Comparison of ENCODE assay signal across 12 cellular contexts in genomic region chr18:46182633-46183401, GRCh38.
DNase-seq lines count a peak whose midpoint lies in the region; ATAC-seq and TF ChIP-seq lines count a peak whose summit lies in the region.
"Had no signal": no experiment of that assay in that cellular context is flagged by ENCODE, and none has a peak within 500 bp of the region (broad histone marks: within the 10 kb centered on the region; RNA-seq: fewer than 3 reads in every experiment).

No MANE protein-coding gene starts in this region.

- H3K36me3 ChIP-seq in OCI-LY3 (replicated peaks; ENCODE audit: low read depth, low read length) = peaks cover 22% of the 10 kb centered on the region
- H3K36me3 ChIP-seq: brain microvascular endothelial cell, upper lobe of left lung had no signal

- no peak overlapping the region for H2AFZ ChIP-seq in OCI-LY3 (ENCODE audit: low read depth, low read length)

- TF ChIP-seq CTCF in activated CD8-positive, alpha-beta T cell treated with anti-CD3 and anti-CD28 coated beads for 36 hours (IDR thresholded peaks at IDR 0.05) = no peak
- TF ChIP-seq CTCF in OCI-LY3 (IDR thresholded peaks at IDR 0.05; ENCODE audit: low read depth, low read length) = no peak

- H4K20me1 ChIP-seq in OCI-LY3 (ENCODE audit: insufficient read depth, low read length) = peaks cover 78% of the 10 kb centered on the region

- intact Hi-C loops in activated CD8-positive, alpha-beta T cell treated with anti-CD3 and anti-CD28 coated beads for 36 hours (cut with micrococcal nuclease) = no loop called here

- peaks cover 26% of the 10 kb centered on the region for H3K36me3 Mint-ChIP-seq in activated CD8-positive, alpha-beta T cell treated with anti-CD3 and anti-CD28 coated beads for 36 hours (ENCODE audit: low read depth)
- H3K36me3 Mint-ChIP-seq in activated CD8-positive, alpha-beta T cell treated with anti-CD3 and anti-CD28 coated beads, Interleukin-2, amount 10 ng/mL, durations not matched to agents 7 days and 5 days (ENCODE audit: low read depth) = peaks cover 27% of the 10 kb centered on the region
- peaks cover 11% of the 10 kb centered on the region for H3K36me3 Mint-ChIP-seq in effector memory CD8-positive, alpha-beta T cell (ENCODE audit: insufficient read depth)

- POLR2A ChIA-PET in activated CD8-positive, alpha-beta T cell treated with anti-CD3 and anti-CD28 coated beads for 36 hours (lab: Charles Lee) = interaction anchor here (0.6 to 1.0 kb wide), 4 partner anchors 10 to 288 kb away, joined by 3 to 4 read pairs (median 3); no protein-coding TSS in a partner anchor
- POLR2A ChIA-PET in activated CD8-positive, alpha-beta T cell treated with anti-CD3 and anti-CD28 coated beads, Interleukin-2, amount 10 ng/mL, durations not matched to agents 7 days and 5 days (lab: Charles Lee) = interaction anchor here (0.7 to 2.3 kb wide), 2 partner anchors 9 to 19 kb away, joined by 3 to 10 read pairs; a partner anchor contains a TSS

- H3K9me3 ChIP-seq in OCI-LY3 (ENCODE audit: insufficient read depth, low read length) = no peaks in the 10 kb centered on the region
- H3K9me3 ChIP-seq: upper lobe of left lung had no signal

- H3K27ac Mint-ChIP-seq in activated CD8-positive, alpha-beta T cell treated with anti-CD3 and anti-CD28 coated beads for 36 hours = peak overlapping the region; percentile 76
- no peak overlapping the region for H3K27ac Mint-ChIP-seq in activated CD8-positive, alpha-beta T cell treated with anti-CD3 and anti-CD28 coated beads, Interleukin-2, amount 10 ng/mL, durations not matched to agents 7 days and 5 days
- H3K27ac Mint-ChIP-seq in effector memory CD8-positive, alpha-beta T cell = peak overlapping the region; percentile 32 to 83
- H3K27ac Mint-ChIP-seq: T-helper 1 cell treated with Interleukin-12 subunit alpha and Interleukin-12 subunit beta and Interleukin-4 antibody, amounts not matched to agents 30 μg/mL and 1 μg/mL, for 36 hours had no signal

- CTCF ChIA-PET in activated CD8-positive, alpha-beta T cell treated with anti-CD3 and anti-CD28 coated beads for 36 hours (lab: Charles Lee) = interaction anchor here (1.4 to 5.0 kb wide), 3 partner anchors 9 to 34 kb away, joined by 3 to 34 read pairs (median 7); a partner anchor contains a TSS
- CTCF ChIA-PET in activated CD8-positive, alpha-beta T cell treated with anti-CD3 and anti-CD28 coated beads, Interleukin-2, amount 10 ng/mL, durations not matched to agents 7 days and 5 days (lab: Charles Lee) = interaction anchor here (0.6 to 4.7 kb wide), 6 partner anchors 9 to 98 kb away, joined by 3 to 47 read pairs (median 4); a partner anchor contains a TSS

- DNase-seq in activated CD8-positive, alpha-beta T cell treated with anti-CD3 and anti-CD28 coated beads for 36 hours = no peak
- DNase-seq in activated CD8-positive, alpha-beta T cell treated with anti-CD3 and anti-CD28 coated beads, Interleukin-2, amount 10 ng/mL, durations not matched to agents 7 days and 5 days = no peak
- DNase-seq in effector memory CD8-positive, alpha-beta T cell = no peak
- peak; percentile 37 for DNase-seq in renal cortical epithelial cell (ENCODE audit: low read depth)
- no peak for DNase-seq in middle frontal gyrus (ENCODE audit: extremely low spot score, low spot score)
- DNase-seq in NCI-H1417 (lab: John Stamatoyannopoulos, UW) = no peak
- DNase-seq: brain microvascular endothelial cell, NCI-H1105 treated with DMSO at 0.1 percent for 48 hours, upper lobe of left lung had no signal

- ATAC-seq in activated CD8-positive, alpha-beta T cell treated with anti-CD3 and anti-CD28 coated beads for 36 hours = no peak
- ATAC-seq in activated CD8-positive, alpha-beta T cell treated with anti-CD3 and anti-CD28 coated beads, Interleukin-2, amount 10 ng/mL, durations not matched to agents 7 days and 5 days = no peak
- no peak for ATAC-seq in effector memory CD8-positive, alpha-beta T cell (replicated peaks)
- ATAC-seq in GM21529 (IDR thresholded peaks at IDR 0.05; ENCODE audit: unreplicated experiment) = no peak

- H3K4me3 ChIP-seq in OCI-LY3 (ENCODE audit: low read length) = no peak overlapping the region
- H3K4me3 ChIP-seq: upper lobe of left lung had no signal

- no peaks in the 10 kb centered on the region for H3K27me3 Mint-ChIP-seq in activated CD8-positive, alpha-beta T cell treated with anti-CD3 and anti-CD28 coated beads for 36 hours
- H3K27me3 Mint-ChIP-seq in activated CD8-positive, alpha-beta T cell treated with anti-CD3 and anti-CD28 coated beads, Interleukin-2, amount 10 ng/mL, durations not matched to agents 7 days and 5 days (ENCODE audit: low read depth) = no peaks in the 10 kb centered on the region
- no peaks in the 10 kb centered on the region for H3K27me3 Mint-ChIP-seq in effector memory CD8-positive, alpha-beta T cell

- peaks cover 100% of the 10 kb centered on the region for H3K79me2 ChIP-seq in OCI-LY3 (ENCODE audit: low read length)

- H3K9me3 Mint-ChIP-seq in activated CD8-positive, alpha-beta T cell treated with anti-CD3 and anti-CD28 coated beads for 36 hours = no peaks in the 10 kb centered on the region
- H3K9me3 Mint-ChIP-seq in activated CD8-positive, alpha-beta T cell treated with anti-CD3 and anti-CD28 coated beads, Interleukin-2, amount 10 ng/mL, durations not matched to agents 7 days and 5 days (ENCODE audit: insufficient read depth) = no peaks in the 10 kb centered on the region
- H3K9me3 Mint-ChIP-seq in effector memory CD8-positive, alpha-beta T cell = no peaks in the 10 kb centered on the region
- H3K9me3 Mint-ChIP-seq: T-helper 1 cell treated with Interleukin-12 subunit alpha and Interleukin-12 subunit beta and Interleukin-4 antibody, amounts not matched to agents 30 μg/mL and 1 μg/mL, for 36 hours had no signal

- H3K4me3 Mint-ChIP-seq in activated CD8-positive, alpha-beta T cell treated with anti-CD3 and anti-CD28 coated beads for 36 hours = no peak overlapping the region
- H3K4me3 Mint-ChIP-seq in activated CD8-positive, alpha-beta T cell treated with anti-CD3 and anti-CD28 coated beads, Interleukin-2, amount 10 ng/mL, durations not matched to agents 7 days and 5 days = no peak overlapping the region
- H3K4me3 Mint-ChIP-seq in effector memory CD8-positive, alpha-beta T cell = peak overlapping the region in 1 of 2 donors; percentile 51
- H3K4me3 Mint-ChIP-seq: T-helper 1 cell treated with Interleukin-12 subunit alpha and Interleukin-12 subunit beta and Interleukin-4 antibody, amounts not matched to agents 30 μg/mL and 1 μg/mL, for 36 hours had no signal

- H3K27ac ChIP-seq in OCI-LY3 (ENCODE audit: low read length) = no peak overlapping the region
- H3K27ac ChIP-seq: brain microvascular endothelial cell, upper lobe of left lung had no signal

- H3K9ac ChIP-seq in OCI-LY3 (ENCODE audit: low read length) = no peak overlapping the region

- peaks cover 33% of the 10 kb centered on the region for H3K4me1 ChIP-seq in OCI-LY3 (ENCODE audit: low read length)

- H3K27me3 ChIP-seq in OCI-LY3 (ENCODE audit: low read depth, low read length) = no peaks in the 10 kb centered on the region
- H3K27me3 ChIP-seq: brain microvascular endothelial cell, upper lobe of left lung had no signal

- peaks cover 55% of the 10 kb centered on the region for H3K4me1 Mint-ChIP-seq in activated CD8-positive, alpha-beta T cell treated with anti-CD3 and anti-CD28 coated beads for 36 hours (ENCODE audit: low read depth)
- peaks cover 55% of the 10 kb centered on the region for H3K4me1 Mint-ChIP-seq in activated CD8-positive, alpha-beta T cell treated with anti-CD3 and anti-CD28 coated beads, Interleukin-2, amount 10 ng/mL, durations not matched to agents 7 days and 5 days (ENCODE audit: low read depth)
- H3K4me1 Mint-ChIP-seq in effector memory CD8-positive, alpha-beta T cell (ENCODE audit: low read depth in 2 of 2) = peaks cover 38 to 40% of the 10 kb centered on the region in 2 donors

- H3K4me2 ChIP-seq in OCI-LY3 (ENCODE audit: low read length) = peak overlapping the region; percentile 6; the same call in 1 of the 2 replicates
